In the genomic region with DNA sequence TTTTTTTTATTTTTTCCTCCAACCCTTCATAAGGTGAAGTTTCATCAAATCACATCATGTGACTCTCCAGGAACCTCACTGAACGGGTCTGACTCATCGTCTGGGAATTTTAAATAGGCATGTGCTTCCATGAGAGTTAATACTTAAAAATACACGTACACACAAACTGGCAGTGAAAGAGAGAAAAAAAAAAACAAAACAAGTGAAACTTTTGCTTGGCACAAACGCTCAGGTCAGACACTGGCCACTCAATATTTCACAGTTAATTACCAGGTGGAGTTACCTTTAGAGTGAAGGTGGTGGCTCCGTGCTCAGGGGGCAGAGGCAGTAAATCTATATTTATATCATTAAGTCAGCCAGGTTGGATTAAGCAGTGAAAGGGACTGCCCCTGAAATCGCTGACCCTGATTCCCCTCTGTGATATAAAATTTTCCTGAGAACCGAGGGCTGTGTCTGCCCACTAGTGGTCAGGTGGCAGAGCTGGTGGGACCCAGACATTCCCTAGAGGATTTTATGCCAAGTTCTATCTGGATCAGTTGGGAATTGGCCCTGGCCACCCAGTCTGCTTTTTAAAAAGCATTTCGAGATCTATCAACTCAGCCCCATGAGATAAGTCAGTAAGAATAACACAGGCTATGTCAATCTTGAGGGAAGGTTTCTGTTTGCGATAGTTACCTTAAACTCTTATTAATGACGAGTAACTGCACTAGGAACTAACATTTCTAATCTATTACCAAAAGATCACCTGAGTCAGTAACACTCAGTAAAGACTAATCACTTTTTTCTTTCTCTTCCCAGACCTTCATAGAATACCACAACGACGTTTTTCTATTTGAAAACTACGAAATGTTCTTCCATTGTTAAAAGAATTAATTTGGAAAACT, we compare ENCODE assay signal across 8 cellular contexts.
DNase-seq lines count a peak whose midpoint lies in the region; FAIRE-seq and TF ChIP-seq lines count a peak whose summit lies in the region.

No MANE protein-coding gene starts in this region.

- H3K4me3 ChIP-seq in astrocyte of the spinal cord (ENCODE audit: low read depth, low read length) (no peak overlapping the region), transverse colon (no peak overlapping the region)

- intact Hi-C loops in transverse colon (cut with DNase I; ENCODE audit: low total_unique reads) (no loop called here), posterior vena cava (cut with DNase I) (loop anchor here in 1 of 2 donors (2.0 kb wide), 1 partner anchor 48 kb away; no protein-coding TSS in a partner anchor)

- TF ChIP-seq CTCF in astrocyte of the spinal cord (IDR thresholded peaks at IDR 0.05; ENCODE audit: low read depth, low read length) (peak; percentile 71), transverse colon (IDR thresholded peaks at IDR 0.05) (peak; percentile 36 to 46 (median 44))

- peak; percentile 100 for FAIRE-seq in islet of Langerhans (lab: Jason Lieb, UNC)

- H3K27ac ChIP-seq in transverse colon: peak overlapping the region in 1 of 4 donors; percentile 40

- no peaks in the 10 kb centered on the region for H3K27me3 ChIP-seq in transverse colon

- H3K36me3 ChIP-seq in transverse colon: no peaks in the 10 kb centered on the region

- H3K4me1 ChIP-seq in transverse colon: peaks cover 0 to 13% (median 7%) of the 10 kb centered on the region in 4 donors

- in situ Hi-C loops in astrocyte of the spinal cord (cut with HindIII; ENCODE audit: low sequenced_read_pairs) (no loop called here), transverse colon (cut with MboI; ENCODE audit: low pct_ligation_motif_present in 1 of 4, low pct_unique_long_range_greater_than_20kb in 1 of 4, low sequenced_read_pairs in 3 of 4) (no loop called here)

- no peaks in the 10 kb centered on the region for H3K9me3 ChIP-seq in transverse colon

- DNase-seq in GM04504 (ENCODE audit: low read depth) (peak; percentile 80), NCI-H2029 treated with DMSO at 0.1 percent for 48 hours (lab: John Stamatoyannopoulos, UW) (peak; percentile 69), astrocyte of the spinal cord (ENCODE audit: low read depth, low spot score) (peak; percentile 98), transverse colon (peak; percentile 9), posterior vena cava (ENCODE audit: low spot score) (no peak), GM19238 (ENCODE audit: insufficient read length, low spot score) (no peak), NCI-H1694 treated with DMSO at 0.1 percent for 48 hours (lab: John Stamatoyannopoulos, UW) (no peak)

- TF ChIP-seq EP300 in transverse colon (IDR thresholded peaks at IDR 0.05; ENCODE audit: low read depth): no peak

- TF ChIP-seq POLR2A in transverse colon (IDR thresholded peaks at IDR 0.05): no peak

- WGBS in transverse colon (ENCODE audit: low coverage in 1 of 2), 2 donors: 39 to 57% methylated on average over 12 to 13 of the region's 13 CpGs

Comparison
In these comparisons a context has a peak if more than half of its experiments do, and no peak if none do; other contexts are left out.
1. DNase-seq: peak in GM04504 (single experiment), NCI-H2029 treated with DMSO at 0.1 percent for 48 hours (single experiment), astrocyte of the spinal cord (single experiment) and transverse colon (single experiment); none in posterior vena cava (single experiment), GM19238 (single experiment) and NCI-H1694 treated with DMSO at 0.1 percent for 48 hours (single experiment).